In the genomic region with DNA sequence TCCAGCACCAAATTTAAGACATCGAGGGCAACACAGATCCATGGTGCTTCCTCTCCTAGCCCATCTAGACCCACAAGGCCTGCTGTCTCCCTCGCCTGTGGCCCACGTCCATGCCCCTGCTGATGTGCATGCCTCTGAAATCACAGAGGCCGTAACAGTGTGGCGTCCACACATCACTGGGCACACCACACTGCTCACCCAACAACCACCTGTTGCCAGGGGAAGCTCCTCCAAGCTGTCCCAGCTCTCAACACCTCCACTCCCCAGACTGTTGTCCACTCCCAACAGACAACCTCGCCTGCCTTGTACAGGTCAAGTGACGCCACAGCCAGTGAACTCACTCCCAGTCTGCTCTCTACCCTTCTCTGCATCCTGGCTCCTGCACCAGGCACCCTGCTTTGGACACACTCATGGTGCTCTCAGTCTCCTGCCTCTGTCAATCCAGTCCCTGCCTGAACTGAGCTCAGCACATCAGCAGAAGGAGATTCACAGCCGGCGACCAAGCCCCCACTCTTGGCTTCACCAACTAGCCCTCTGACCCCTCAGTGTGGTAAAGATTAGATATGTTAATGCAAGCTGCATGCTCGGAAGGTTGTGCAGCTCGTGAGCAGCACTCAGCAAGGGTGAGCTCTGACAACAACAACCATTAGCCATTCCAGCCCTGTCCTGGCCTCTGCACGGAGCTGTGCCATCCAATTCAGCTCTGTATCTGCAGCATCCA, we compare ENCODE assay signal across 1 cellular context.
TF ChIP-seq lines count a peak whose summit lies in the region.

No MANE protein-coding gene starts in this region.

TF ChIP-seq in WTC11, 78 proteins besides CTCF, POLR2A, EP300 and RAD21 (continued from another document):
- TF ChIP-seq, protein P1, sequence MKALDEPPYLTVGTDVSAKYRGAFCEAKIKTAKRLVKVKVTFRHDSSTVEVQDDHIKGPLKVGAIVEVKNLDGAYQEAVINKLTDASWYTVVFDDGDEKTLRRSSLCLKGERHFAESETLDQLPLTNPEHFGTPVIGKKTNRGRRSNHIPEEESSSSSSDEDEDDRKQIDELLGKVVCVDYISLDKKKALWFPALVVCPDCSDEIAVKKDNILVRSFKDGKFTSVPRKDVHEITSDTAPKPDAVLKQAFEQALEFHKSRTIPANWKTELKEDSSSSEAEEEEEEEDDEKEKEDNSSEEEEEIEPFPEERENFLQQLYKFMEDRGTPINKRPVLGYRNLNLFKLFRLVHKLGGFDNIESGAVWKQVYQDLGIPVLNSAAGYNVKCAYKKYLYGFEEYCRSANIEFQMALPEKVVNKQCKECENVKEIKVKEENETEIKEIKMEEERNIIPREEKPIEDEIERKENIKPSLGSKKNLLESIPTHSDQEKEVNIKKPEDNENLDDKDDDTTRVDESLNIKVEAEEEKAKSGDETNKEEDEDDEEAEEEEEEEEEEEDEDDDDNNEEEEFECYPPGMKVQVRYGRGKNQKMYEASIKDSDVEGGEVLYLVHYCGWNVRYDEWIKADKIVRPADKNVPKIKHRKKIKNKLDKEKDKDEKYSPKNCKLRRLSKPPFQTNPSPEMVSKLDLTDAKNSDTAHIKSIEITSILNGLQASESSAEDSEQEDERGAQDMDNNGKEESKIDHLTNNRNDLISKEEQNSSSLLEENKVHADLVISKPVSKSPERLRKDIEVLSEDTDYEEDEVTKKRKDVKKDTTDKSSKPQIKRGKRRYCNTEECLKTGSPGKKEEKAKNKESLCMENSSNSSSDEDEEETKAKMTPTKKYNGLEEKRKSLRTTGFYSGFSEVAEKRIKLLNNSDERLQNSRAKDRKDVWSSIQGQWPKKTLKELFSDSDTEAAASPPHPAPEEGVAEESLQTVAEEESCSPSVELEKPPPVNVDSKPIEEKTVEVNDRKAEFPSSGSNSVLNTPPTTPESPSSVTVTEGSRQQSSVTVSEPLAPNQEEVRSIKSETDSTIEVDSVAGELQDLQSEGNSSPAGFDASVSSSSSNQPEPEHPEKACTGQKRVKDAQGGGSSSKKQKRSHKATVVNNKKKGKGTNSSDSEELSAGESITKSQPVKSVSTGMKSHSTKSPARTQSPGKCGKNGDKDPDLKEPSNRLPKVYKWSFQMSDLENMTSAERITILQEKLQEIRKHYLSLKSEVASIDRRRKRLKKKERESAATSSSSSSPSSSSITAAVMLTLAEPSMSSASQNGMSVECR (CRISPR knock-in tag; IDR thresholded peaks at IDR 0.05; ENCODE audit: borderline replicate concordance), result no peak
- TF ChIP-seq, protein P2, sequence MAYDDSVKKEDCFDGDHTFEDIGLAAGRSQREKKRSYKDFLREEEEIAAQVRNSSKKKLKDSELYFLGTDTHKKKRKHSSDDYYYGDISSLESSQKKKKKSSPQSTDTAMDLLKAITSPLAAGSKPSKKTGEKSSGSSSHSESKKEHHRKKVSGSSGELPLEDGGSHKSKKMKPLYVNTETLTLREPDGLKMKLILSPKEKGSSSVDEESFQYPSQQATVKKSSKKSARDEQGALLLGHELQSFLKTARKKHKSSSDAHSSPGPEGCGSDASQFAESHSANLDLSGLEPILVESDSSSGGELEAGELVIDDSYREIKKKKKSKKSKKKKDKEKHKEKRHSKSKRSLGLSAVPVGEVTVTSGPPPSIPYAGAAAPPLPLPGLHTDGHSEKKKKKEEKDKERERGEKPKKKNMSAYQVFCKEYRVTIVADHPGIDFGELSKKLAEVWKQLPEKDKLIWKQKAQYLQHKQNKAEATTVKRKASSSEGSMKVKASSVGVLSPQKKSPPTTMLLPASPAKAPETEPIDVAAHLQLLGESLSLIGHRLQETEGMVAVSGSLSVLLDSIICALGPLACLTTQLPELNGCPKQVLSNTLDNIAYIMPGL (CRISPR knock-in tag; IDR thresholded peaks at IDR 0.05), result no peak
- TF ChIP-seq HMGA2 (CRISPR knock-in tag; IDR thresholded peaks at IDR 0.05) (no peak), MYBL2 (CRISPR knock-in tag; IDR thresholded peaks at IDR 0.05) (no peak)
- TF ChIP-seq, protein P3, sequence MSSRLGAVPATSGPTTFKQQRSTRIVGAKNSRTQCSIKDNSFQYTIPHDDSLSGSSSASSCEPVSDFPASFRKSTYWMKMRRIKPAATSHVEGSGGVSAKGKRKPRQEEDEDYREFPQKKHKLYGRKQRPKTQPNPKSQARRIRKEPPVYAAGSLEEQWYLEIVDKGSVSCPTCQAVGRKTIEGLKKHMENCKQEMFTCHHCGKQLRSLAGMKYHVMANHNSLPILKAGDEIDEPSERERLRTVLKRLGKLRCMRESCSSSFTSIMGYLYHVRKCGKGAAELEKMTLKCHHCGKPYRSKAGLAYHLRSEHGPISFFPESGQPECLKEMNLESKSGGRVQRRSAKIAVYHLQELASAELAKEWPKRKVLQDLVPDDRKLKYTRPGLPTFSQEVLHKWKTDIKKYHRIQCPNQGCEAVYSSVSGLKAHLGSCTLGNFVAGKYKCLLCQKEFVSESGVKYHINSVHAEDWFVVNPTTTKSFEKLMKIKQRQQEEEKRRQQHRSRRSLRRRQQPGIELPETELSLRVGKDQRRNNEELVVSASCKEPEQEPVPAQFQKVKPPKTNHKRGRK (CRISPR knock-in tag; IDR thresholded peaks at IDR 0.05; ENCODE audit: borderline replicate concordance), result no peak
